Comparison of ENCODE assay signal across 29 cellular contexts in the genomic region with DNA sequence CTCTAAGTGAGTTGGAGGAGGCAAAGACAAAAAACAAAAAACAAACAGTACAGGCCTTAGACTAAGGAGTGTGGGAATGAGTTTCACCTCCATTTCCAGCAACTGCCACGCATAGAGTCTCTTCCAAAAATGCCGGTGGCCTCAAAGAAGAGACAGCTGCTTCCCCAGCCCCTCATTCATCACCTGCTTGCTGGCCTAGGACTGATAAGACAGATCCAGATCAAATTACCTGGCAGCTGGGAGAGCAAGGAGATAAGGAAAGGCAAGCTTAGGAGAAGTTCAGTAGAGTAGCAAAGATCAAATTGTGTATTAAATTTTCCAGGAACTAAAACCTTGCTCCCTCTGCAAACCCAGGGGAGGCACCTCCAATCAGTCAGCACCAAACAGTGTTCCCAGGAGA.
DNase-seq lines count a peak whose midpoint lies in the region; ATAC-seq and TF ChIP-seq lines count a peak whose summit lies in the region.
"Had no signal": no experiment of that assay in that cellular context is flagged by ENCODE, and none has a peak within 500 bp of the region (broad histone marks: within the 10 kb centered on the region; RNA-seq: fewer than 3 reads in every experiment).

No MANE protein-coding gene starts in this region.

- H3K4me3 ChIP-seq in WERI-Rb-1 (ENCODE audit: low read depth, low read length), result no peak overlapping the region
- H3K4me3 ChIP-seq: cardiac muscle cell, colonic mucosa, esophagus muscularis mucosa, heart right ventricle, lung had no signal

- no peaks in the 10 kb centered on the region for H3K9me3 ChIP-seq in WERI-Rb-1 (ENCODE audit: severe bottlenecking)
- H3K9me3 ChIP-seq: colonic mucosa, esophagus muscularis mucosa, heart right ventricle had no signal

- no peaks in the 10 kb centered on the region for H3K36me3 ChIP-seq in WERI-Rb-1
- H3K36me3 ChIP-seq: cardiac muscle cell, colonic mucosa, esophagus muscularis mucosa, heart right ventricle had no signal

- ATAC-seq in GM19023 (IDR thresholded peaks at IDR 0.05; ENCODE audit: unreplicated experiment) (no peak), GM18870 (IDR thresholded peaks at IDR 0.05; ENCODE audit: unreplicated experiment) (no peak)
- ATAC-seq: foreskin keratinocyte; heart right ventricle; sciatic nerve; stimulated activated naive B cell treated with anti-CD40 and anti-IgM and Interleukin-4, amounts not matched to agents 10 μg/mL and 1 μg/mL and 100 μg/mL, for 72 hours had no signal

- no peaks in the 10 kb centered on the region for H3K27me3 ChIP-seq in WERI-Rb-1 (ENCODE audit: insufficient read depth, low read depth, severe bottlenecking)
- H3K27me3 ChIP-seq: cardiac muscle cell, colonic mucosa, esophagus muscularis mucosa, heart right ventricle had no signal

- no peak overlapping the region for H3K27ac ChIP-seq in WERI-Rb-1
- H3K27ac ChIP-seq: 22Rv1, cardiac muscle cell, colonic mucosa, esophagus muscularis mucosa, foreskin keratinocyte, heart right ventricle had no signal

- peak; percentile 2 for DNase-seq in DMS53 (lab: John Stamatoyannopoulos, UW)
- DNase-seq in DMS53 treated with DMSO at 0.1 percent for 48 hours (lab: John Stamatoyannopoulos, UW; ENCODE audit: unreplicated experiment), result no peak
- peak; percentile 41 for DNase-seq in ELF-1 (ENCODE audit: low read depth, low spot score)
- peak; percentile 24 for DNase-seq in WERI-Rb-1
- peak; percentile 83 for DNase-seq in myocyte (ENCODE audit: low read depth)
- DNase-seq in SIG-M5 treated with dmso at 0.1 percent for 504 hours (lab: John Stamatoyannopoulos, UW; ENCODE audit: unreplicated experiment), result no peak
- DNase-seq: activated CD4-positive, alpha-beta T cell treated with anti-CD3 and anti-CD28 coated beads for 4 hours; activated effector memory CD4-positive, alpha-beta T cell treated with Interleukin-2 at 50 U/mL for 16 hours; activated naive CD8-positive, alpha-beta T cell treated with anti-CD3 and anti-CD28 coated beads for 36 hours; activated T-cell treated with anti-CD3 and anti-CD28 coated beads for 4 hours; aorta; CD4-positive, CD25-positive, alpha-beta regulatory T cell; colonic mucosa; foreskin keratinocyte; HCEC 1CT; heart right ventricle; IMR-90; kidney glomerular epithelial cell; NCI-H69; stimulated activated CD4-positive, alpha-beta T cell treated with anti-CD3 and anti-CD28 coated beads, Interleukin-15, amount 100 ng/mL, for 24 hours; stimulated activated naive B cell treated with anti-CD40 and anti-IgM and Interleukin-4, amounts not matched to agents 10 μg/mL and 1 μg/mL and 100 μg/mL, for 72 hours; T-helper 2 cell had no signal

- no peak for TF ChIP-seq CTCF in WERI-Rb-1 (IDR thresholded peaks at IDR 0.05; ENCODE audit: low read depth, low read length)

Comparison
In these comparisons a context has a peak if more than half of its experiments do, and no peak if none do; other contexts are left out.
1. DNase-seq: peak in DMS53 (single experiment), ELF-1 (single experiment), WERI-Rb-1 (single experiment) and myocyte (single experiment); none in DMS53 treated with DMSO at 0.1 percent for 48 hours (single experiment) and SIG-M5 treated with dmso at 0.1 percent for 504 hours (single experiment).